Comparison of ENCODE assay signal across 8 cellular contexts in genomic region chr3:57756022-57756527, GRCh38. TPM values are rescaled to one million over a fixed set of nuclear protein-coding genes. Genes with fewer than 3 reads are reported as not detected.
A peak's percentile ranks its signal among the peaks of the same experiment; 100 is the strongest.
DNase-seq lines count a peak whose midpoint lies in the region; ATAC-seq and TF ChIP-seq lines count a peak whose summit lies in the region.

Gene SLMAP (plus strand): TSS chr3:57756309. CDS start chr3:57757652, 1,343 bp downstream.

- peaks cover 55% of the 10 kb centered on the region for H3K4me1 ChIP-seq in PC-9 (replicated peaks; ENCODE audit: insufficient read depth)

- no TSS peak for BruUV-seq in PC-9 (replicated peaks; lab: Mats Ljungman, UMichigan)

- peaks cover 17% of the 10 kb centered on the region for H4K20me1 ChIP-seq in PC-9 (ENCODE audit: insufficient read depth)

- H3F3A ChIP-seq in PC-9 (ENCODE audit: insufficient read depth, low read depth) = peaks cover 32% of the 10 kb centered on the region; the same call in 1 of the 2 replicates

- H3K9me3 ChIP-seq in PC-9 (ENCODE audit: insufficient read depth, low read depth) = no peaks in the 10 kb centered on the region

- no peaks in the 10 kb centered on the region for H3K27me3 ChIP-seq in PC-9 (ENCODE audit: insufficient read depth, low read depth)

- intact Hi-C loops in PC-9 (cut with micrococcal nuclease; ENCODE audit: unreplicated experiment) = loop anchor here (1.0 to 10.0 kb wide), 5 partner anchors 47 to 584 kb away; partner anchors contain the start of gene DENND6A

- H3K79me2 ChIP-seq in PC-9 (ENCODE audit: low read depth) = peaks cover 63% of the 10 kb centered on the region

- TF ChIP-seq CTCF in PC-9 (conservative IDR thresholded peaks at IDR 0.05) (no peak), epithelial cell of proximal tubule (conservative IDR thresholded peaks at IDR 0.05; ENCODE audit: low read depth, low read length) (no peak)

- CTCF ChIA-PET in PC-9 (lab: Charles Lee) = interaction anchor here (0.7 kb wide), 1 partner anchor 67 kb away, joined by 4 read pairs; no protein-coding TSS in a partner anchor

- H2AFZ ChIP-seq in PC-9 = peak within 1 kb of the TSS; percentile 83

- POLR2A ChIA-PET in PC-9 (lab: Charles Lee; ENCODE audit: unreplicated experiment) = interaction anchor here (0.5 to 1.2 kb wide), 4 partner anchors 63 to 221 kb away, joined by 3 to 5 read pairs (median 3); partner anchors contain the start of gene DENND6A

- peak within 1 kb of the TSS; percentile 96 for H3K4me2 ChIP-seq in PC-9

- peak; percentile 85 for DNase-seq in DMS153 (lab: John Stamatoyannopoulos, UW)
- peak; percentile 97 for DNase-seq in Jurkat, Clone E6-1 (ENCODE audit: low read depth, low spot score)
- peak; percentile 87 to 95 for DNase-seq in PC-9
- DNase-seq in activated T-cell treated with anti-CD3 and anti-CD28 coated beads, Interleukin-2, amount 50 U/mL, for 1 hour = peak; percentile 91
- DNase-seq in epithelial cell of proximal tubule (ENCODE audit: low read depth) = peak; percentile 92
- DNase-seq in mucosa of gallbladder (ENCODE audit: low spot score) = peak; percentile 98
- DNase-seq in stimulated activated CD8-positive, alpha-beta memory T cell treated with anti-CD3 and anti-CD28 coated beads, Interleukin-4, amount 100 ng/mL, for 4 hours (ENCODE audit: low read depth in 2 of 2, low spot score in 1 of 2) = peak; percentile 89 to 95

- ATAC-seq in GM21619 (IDR thresholded peaks at IDR 0.05; ENCODE audit: unreplicated experiment) = peak; percentile 88

- peak within 1 kb of the TSS; percentile 84 for H3K4me3 ChIP-seq in Jurkat, Clone E6-1 (ENCODE audit: low read length)
- peak within 1 kb of the TSS; percentile 74 for H3K4me3 ChIP-seq in PC-9
- H3K4me3 ChIP-seq in epithelial cell of proximal tubule (ENCODE audit: low read depth, low read length) = peak within 1 kb of the TSS; percentile 77

- H3K27ac ChIP-seq in PC-9 = peak within 1 kb of the TSS; percentile 95

- no peaks in the 10 kb centered on the region for H3K9me2 ChIP-seq in PC-9 (ENCODE audit: insufficient read depth)

- peaks cover 9% of the 10 kb centered on the region; the same call in 1 of the 2 replicates for H3K36me3 ChIP-seq in PC-9 (ENCODE audit: low read depth)

RNA-seq across cellular contexts. Expression of gene SLMAP, which starts in this region (rescaled TPM):
- 30.3 TPM for polyA plus RNA-seq in Jurkat, Clone E6-1 (2012; ENCODE audit: insufficient read depth, insufficient read length)
- total RNA-seq in PC-9 (2021) (116 and 119 TPM in 2 replicates), epithelial cell of proximal tubule (53.5 and 55.1 TPM in 2 replicates), mucosa of gallbladder (152 TPM)

Comparison
In these comparisons a context has a peak if more than half of its experiments do, and no peak if none do; other contexts are left out.
1. Peak in every context shown above with its lines: DNase-seq, ATAC-seq, H3K4me3 ChIP-seq and H3K27ac ChIP-seq.